ENCODE assay signal across 8 cellular contexts in the genomic region with DNA sequence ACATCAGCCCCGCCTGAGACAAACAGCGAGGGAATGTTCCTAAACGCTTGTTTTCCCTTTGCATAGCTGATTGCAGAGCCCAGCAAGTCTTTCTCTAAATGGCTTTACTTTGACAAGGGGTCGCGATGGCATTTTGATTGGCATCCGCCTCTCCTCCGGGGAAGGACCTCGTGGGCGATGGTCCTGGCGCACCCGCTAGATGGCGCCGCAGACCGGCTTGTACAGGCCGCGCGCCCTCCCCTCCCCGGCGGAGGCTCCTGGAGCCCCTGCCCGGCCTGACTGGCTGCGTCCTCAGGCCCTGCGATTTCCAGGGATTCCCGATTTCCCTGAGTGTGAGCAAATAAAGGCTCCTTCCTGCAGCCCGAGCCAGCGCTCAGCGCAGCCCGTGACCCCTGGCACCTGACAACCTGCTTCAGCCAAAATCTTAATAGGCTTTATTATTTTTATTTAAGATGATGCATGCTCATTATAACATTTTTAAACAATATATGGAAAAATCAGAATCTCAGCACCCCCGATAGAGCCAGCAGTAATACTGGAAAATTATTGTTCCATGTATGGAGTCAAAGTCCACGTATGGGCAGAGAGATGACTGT.
A peak's percentile ranks its signal among the peaks of the same experiment; 100 is the strongest.
DNase-seq lines count a peak whose midpoint lies in the region; ATAC-seq and TF ChIP-seq lines count a peak whose summit lies in the region.

No MANE protein-coding gene starts in this region.

- POLR2A ChIA-PET in activated CD4-positive, alpha-beta T cell treated with anti-CD3 and anti-CD28 coated beads, Interleukin-2, amount 10 ng/mL, durations not matched to agents 7 days and 5 days (lab: Charles Lee), result no interaction called here

- peak; percentile 76 for TF ChIP-seq CTCF in epithelial cell of proximal tubule (conservative IDR thresholded peaks at IDR 0.05; ENCODE audit: low read depth, low read length)
- peak; percentile 77 for TF ChIP-seq CTCF in osteocyte (IDR thresholded peaks at IDR 0.05)

- CTCF ChIA-PET in activated CD4-positive, alpha-beta T cell treated with anti-CD3 and anti-CD28 coated beads, Interleukin-2, amount 10 ng/mL, durations not matched to agents 7 days and 5 days (lab: Charles Lee), result no interaction called here

- H3K27me3 Mint-ChIP-seq in activated CD4-positive, alpha-beta T cell treated with anti-CD3 and anti-CD28 coated beads, Interleukin-2, amount 10 ng/mL, durations not matched to agents 7 days and 5 days, result no peaks in the 10 kb centered on the region
- no peaks in the 10 kb centered on the region for H3K27me3 Mint-ChIP-seq in osteocyte (ENCODE audit: unreplicated experiment)

- no peak overlapping the region for H3K4me3 ChIP-seq in epithelial cell of proximal tubule (ENCODE audit: low read depth, low read length)

- H3K4me3 Mint-ChIP-seq in activated CD4-positive, alpha-beta T cell treated with anti-CD3 and anti-CD28 coated beads, Interleukin-2, amount 10 ng/mL, durations not matched to agents 7 days and 5 days, result no peak overlapping the region
- H3K4me3 Mint-ChIP-seq in osteocyte (ENCODE audit: unreplicated experiment), result no peak overlapping the region

- peak; percentile 67 for ATAC-seq in HG02678 (IDR thresholded peaks at IDR 0.05; ENCODE audit: unreplicated experiment)
- ATAC-seq in HG02763 (IDR thresholded peaks at IDR 0.05; ENCODE audit: unreplicated experiment), result no peak
- ATAC-seq in GM18517 (IDR thresholded peaks at IDR 0.05; ENCODE audit: unreplicated experiment), result no peak

- no peaks in the 10 kb centered on the region for H3K36me3 Mint-ChIP-seq in activated CD4-positive, alpha-beta T cell treated with anti-CD3 and anti-CD28 coated beads, Interleukin-2, amount 10 ng/mL, durations not matched to agents 7 days and 5 days (ENCODE audit: low read depth)
- H3K36me3 Mint-ChIP-seq in osteocyte (ENCODE audit: unreplicated experiment), result no peaks in the 10 kb centered on the region

- H3K4me1 Mint-ChIP-seq in activated CD4-positive, alpha-beta T cell treated with anti-CD3 and anti-CD28 coated beads, Interleukin-2, amount 10 ng/mL, durations not matched to agents 7 days and 5 days, result no peaks in the 10 kb centered on the region
- no peaks in the 10 kb centered on the region for H3K4me1 Mint-ChIP-seq in osteocyte (ENCODE audit: unreplicated experiment)

- peak; percentile 17 for DNase-seq in activated CD4-positive, alpha-beta T cell treated with anti-CD3 and anti-CD28 coated beads, Interleukin-2, amount 10 ng/mL, durations not matched to agents 7 days and 5 days
- no peak for DNase-seq in activated CD4-positive, alpha-beta T cell treated with anti-CD3 and anti-CD28 coated beads for 4 hours
- DNase-seq in OCI-M1 (lab: John Stamatoyannopoulos, UW), result peak; percentile 67
- no peak for DNase-seq in epithelial cell of proximal tubule (ENCODE audit: low read depth)
- no peak for DNase-seq in osteocyte (ENCODE audit: extremely low spot score, unreplicated experiment)

- no peak overlapping the region for H3K27ac Mint-ChIP-seq in activated CD4-positive, alpha-beta T cell treated with anti-CD3 and anti-CD28 coated beads, Interleukin-2, amount 10 ng/mL, durations not matched to agents 7 days and 5 days
- no peak overlapping the region for H3K27ac Mint-ChIP-seq in osteocyte (ENCODE audit: unreplicated experiment)

- H3K9me3 Mint-ChIP-seq in activated CD4-positive, alpha-beta T cell treated with anti-CD3 and anti-CD28 coated beads, Interleukin-2, amount 10 ng/mL, durations not matched to agents 7 days and 5 days, result no peaks in the 10 kb centered on the region
- H3K9me3 Mint-ChIP-seq in osteocyte (ENCODE audit: unreplicated experiment), result no peaks in the 10 kb centered on the region

Comparison
In these comparisons a context has a peak if more than half of its experiments do, and no peak if none do; other contexts are left out.
1. DNase-seq: peak in activated CD4-positive, alpha-beta T cell treated with anti-CD3 and anti-CD28 coated beads, Interleukin-2, amount 10 ng/mL, durations not matched to agents 7 days and 5 days (single experiment) and OCI-M1 (single experiment); none in activated CD4-positive, alpha-beta T cell treated with anti-CD3 and anti-CD28 coated beads for 4 hours (0 of 2), epithelial cell of proximal tubule (single experiment) and osteocyte (single experiment).